In genomic region chr2:197170137-197170682, GRCh38 we compare ENCODE assay signal across 19 cellular contexts.
DNase-seq lines count a peak whose midpoint lies in the region; ATAC-seq and TF ChIP-seq lines count a peak whose summit lies in the region.
"Had no signal": no experiment of that assay in that cellular context is flagged by ENCODE, and none has a peak within 500 bp of the region (broad histone marks: within the 10 kb centered on the region; RNA-seq: fewer than 3 reads in every experiment).

No MANE protein-coding gene starts in this region.

- H3K4me3 Mint-ChIP-seq in activated T-cell treated with anti-CD3 and anti-CD28 coated beads, Interleukin-2, amount 50 U/mL, for 72 hours, result no peak overlapping the region
- no peak overlapping the region for H3K4me3 Mint-ChIP-seq in stimulated activated effector memory CD8-positive, alpha-beta T cell treated with anti-CD3 and anti-CD28 coated beads, Interleukin-12 subunit alpha, Interleukin-12 subunit beta, amount 100 ng/mL, for 72 hours
- H3K4me3 Mint-ChIP-seq: activated T-helper 1 cell treated with anti-CD3 and anti-CD28 coated beads, Interleukin-12 subunit alpha, Interleukin-12 subunit beta, Interleukin-2, Interleukin-4 antibody, amounts not matched to agents 30 ng/mL and 10 ng/mL and 1 ng/mL, durations not matched to agents 14 hours and 24 hours and 36 hours had no signal

- POLR2A ChIA-PET in RWPE1 (lab: Yijun Ruan, JAX; ENCODE audit: low non-redundant PET), result no interaction called here

- H3K27me3 ChIP-seq in BE2C, result no peaks in the 10 kb centered on the region
- H3K27me3 ChIP-seq: heart left ventricle, right atrium auricular region, uterus had no signal

- peaks cover 1 to 16% of the 10 kb centered on the region in 2 donors for H3K36me3 Mint-ChIP-seq in activated T-cell treated with anti-CD3 and anti-CD28 coated beads, Interleukin-2, amount 50 U/mL, for 72 hours (ENCODE audit: insufficient read depth in 2 of 2)
- H3K36me3 Mint-ChIP-seq in stimulated activated effector memory CD8-positive, alpha-beta T cell treated with anti-CD3 and anti-CD28 coated beads, Interleukin-12 subunit alpha, Interleukin-12 subunit beta, amount 100 ng/mL, for 72 hours, result peaks cover 25% of the 10 kb centered on the region

- H3K9me3 Mint-ChIP-seq in activated T-cell treated with anti-CD3 and anti-CD28 coated beads, Interleukin-2, amount 50 U/mL, for 72 hours, result no peaks in the 10 kb centered on the region
- H3K9me3 Mint-ChIP-seq in stimulated activated effector memory CD8-positive, alpha-beta T cell treated with anti-CD3 and anti-CD28 coated beads, Interleukin-12 subunit alpha, Interleukin-12 subunit beta, amount 100 ng/mL, for 72 hours, result no peaks in the 10 kb centered on the region
- H3K9me3 Mint-ChIP-seq: activated T-helper 1 cell treated with anti-CD3 and anti-CD28 coated beads, Interleukin-12 subunit alpha, Interleukin-12 subunit beta, Interleukin-2, Interleukin-4 antibody, amounts not matched to agents 30 ng/mL and 10 ng/mL and 1 ng/mL, durations not matched to agents 14 hours and 24 hours and 36 hours had no signal

- no peak overlapping the region for H3K4me3 ChIP-seq in BE2C (ENCODE audit: low read depth, low read length)
- H3K4me3 ChIP-seq: coronary artery, heart left ventricle, right atrium auricular region, uterus had no signal

- peak overlapping the region; percentile 74 for H3K27ac Mint-ChIP-seq in activated T-cell treated with anti-CD3 and anti-CD28 coated beads, Interleukin-2, amount 50 U/mL, for 72 hours
- H3K27ac Mint-ChIP-seq in stimulated activated effector memory CD8-positive, alpha-beta T cell treated with anti-CD3 and anti-CD28 coated beads, Interleukin-12 subunit alpha, Interleukin-12 subunit beta, amount 100 ng/mL, for 72 hours, result peak overlapping the region; percentile 43

- H3K36me3 ChIP-seq in BE2C, result no peaks in the 10 kb centered on the region
- H3K36me3 ChIP-seq: heart left ventricle, right atrium auricular region, uterus had no signal

- peaks cover 59% of the 10 kb centered on the region for H3K4me1 Mint-ChIP-seq in activated T-cell treated with anti-CD3 and anti-CD28 coated beads, Interleukin-2, amount 50 U/mL, for 72 hours (ENCODE audit: low read depth)
- peaks cover 48% of the 10 kb centered on the region for H3K4me1 Mint-ChIP-seq in stimulated activated effector memory CD8-positive, alpha-beta T cell treated with anti-CD3 and anti-CD28 coated beads, Interleukin-12 subunit alpha, Interleukin-12 subunit beta, amount 100 ng/mL, for 72 hours

- H3K27ac ChIP-seq in RWPE1, result no peak overlapping the region
- H3K27ac ChIP-seq: coronary artery, right atrium auricular region, uterus had no signal

- H3K27me3 Mint-ChIP-seq in activated T-cell treated with anti-CD3 and anti-CD28 coated beads, Interleukin-2, amount 50 U/mL, for 72 hours (ENCODE audit: low read depth), result no peaks in the 10 kb centered on the region

- DNase-seq in activated T-cell treated with anti-CD3 and anti-CD28 coated beads, Interleukin-2, amount 50 U/mL, for 72 hours, result no peak
- no peak for DNase-seq in activated T-cell treated with anti-CD3 and anti-CD28 coated beads for 4 hours
- DNase-seq in RWPE1 (ENCODE audit: low spot score), result peak; percentile 26
- DNase-seq in stimulated activated effector memory CD8-positive, alpha-beta T cell treated with anti-CD3 and anti-CD28 coated beads, Interleukin-12 subunit alpha, Interleukin-12 subunit beta, amount 100 ng/mL, for 72 hours (ENCODE audit: low spot score in 2 of 2), result no peak
- DNase-seq in NCI-H187 treated with DMSO at 0.1 percent for 48 hours (lab: John Stamatoyannopoulos, UW), result no peak
- no peak for DNase-seq in NCI-H526 (lab: John Stamatoyannopoulos, UW)
- no peak for DNase-seq in BE2C
- DNase-seq: ACHN; activated CD4-positive, alpha-beta T cell treated with anti-CD3 and anti-CD28 coated beads, Interleukin-2, amount 50 U/mL, for 48 hours; H7; heart left ventricle; islet precursor cell; Kasumi-1; NCI-H146; uterus had no signal

- CTCF ChIA-PET in RWPE1 (lab: Yijun Ruan, JAX), result interaction anchor here (0.6 kb wide), 1 partner anchor 12 kb away, joined by 3 read pairs; no protein-coding TSS in a partner anchor

- TF ChIP-seq CTCF in RWPE1 (conservative IDR thresholded peaks at IDR 0.05; ENCODE audit: low read depth) (no peak), BE2C (IDR thresholded peaks at IDR 0.05; ENCODE audit: low read depth, low read length) (no peak)

- H3K9me3 ChIP-seq in BE2C, result no peaks in the 10 kb centered on the region
- H3K9me3 ChIP-seq: heart left ventricle, right atrium auricular region, uterus had no signal

- ATAC-seq in activated T-cell treated with anti-CD3 and anti-CD28 coated beads, Interleukin-2, amount 50 U/mL, for 72 hours (replicated peaks in 1 of 2), result no peak
- peak; percentile 42 for ATAC-seq in esophagus mucosa
- ATAC-seq in stimulated activated effector memory CD8-positive, alpha-beta T cell treated with anti-CD3 and anti-CD28 coated beads, Interleukin-12 subunit alpha, Interleukin-12 subunit beta, amount 100 ng/mL, for 72 hours, result no peak

- H3K4me1 ChIP-seq in BE2C, result peaks cover 10% of the 10 kb centered on the region
- H3K4me1 ChIP-seq: right atrium auricular region, uterus had no signal
